ENCODE assay signal across 15 cellular contexts in genomic region chr22:41449321-41449720, GRCh38. TPM values are rescaled to one million over a fixed set of nuclear protein-coding genes. Genes with fewer than 3 reads are reported as not detected.
DNase-seq lines count a peak whose midpoint lies in the region; ATAC-seq, FAIRE-seq and TF ChIP-seq lines count a peak whose summit lies in the region.
"Had no signal": no experiment of that assay in that cellular context is flagged by ENCODE, and none has a peak within 500 bp of the region (broad histone marks: within the 10 kb centered on the region; RNA-seq: fewer than 3 reads in every experiment).

No MANE protein-coding gene starts in this region.

- H4K20me1 ChIP-seq in neural cell (ENCODE audit: insufficient read depth) = no peaks in the 10 kb centered on the region

- H2AFZ ChIP-seq in neural cell (ENCODE audit: low read depth, low read length) = peak overlapping the region; percentile 58

- H3K9ac ChIP-seq in neural cell (ENCODE audit: low read length) = peak overlapping the region; percentile 62

- TF ChIP-seq CTCF in HL-60 (IDR thresholded peaks at IDR 0.05; ENCODE audit: insufficient read depth, low read length) (no peak), neural cell (IDR thresholded peaks at IDR 0.05; ENCODE audit: poor library complexity, severe bottlenecking) (no peak)

- no peak for FAIRE-seq in GM12891 (lab: Jason Lieb, UNC)
- FAIRE-seq: H54 had no signal

- DNase-seq in CD1c-positive myeloid dendritic cell (ENCODE audit: extremely low spot score) (peak; percentile 26), HL-60 (ENCODE audit: low read depth in 1 of 2, low spot score in 1 of 2) (peak in 1 of 2 experiments; percentile 30), cerebellar cortex (ENCODE audit: low spot score) (peak; percentile 55), GM12891 (ENCODE audit: insufficient read length, low spot score) (no peak), NCI-H2081 treated with DMSO at 0.1 percent for 48 hours (lab: John Stamatoyannopoulos, UW) (no peak)
- DNase-seq: body of pancreas; DMS79 treated with DMSO at 0.1 percent for 48 hours; NCI-H1436 treated with DMSO at 0.1 percent for 48 hours; SIG-M5; stimulated activated CD4-positive, alpha-beta T cell treated with anti-CD3 and anti-CD28 coated beads, Interleukin-4, amount 100 ng/mL, for 4 hours had no signal

- H3K9me2 ChIP-seq in neural cell (ENCODE audit: insufficient read depth, low read length) = no peaks in the 10 kb centered on the region

- H3K27me3 ChIP-seq in HL-60 (ENCODE audit: insufficient read depth, poor library complexity, severe bottlenecking) (no peaks in the 10 kb centered on the region), neural cell (ENCODE audit: insufficient read depth, low read depth, low read length) (no peaks in the 10 kb centered on the region)
- H3K27me3 ChIP-seq: body of pancreas, gastroesophageal sphincter had no signal

- H3K27ac ChIP-seq in HL-60 (replicated peaks) (peak overlapping the region; percentile 17; the same call in 1 of the 2 replicates), neural cell (ENCODE audit: low read length) (peak overlapping the region; percentile 95)

- H3K9me3 ChIP-seq in neural cell (ENCODE audit: low read length) = no peaks in the 10 kb centered on the region
- H3K9me3 ChIP-seq: body of pancreas, gastroesophageal sphincter had no signal

- H3K4me3 ChIP-seq in HL-60 (replicated peaks; ENCODE audit: insufficient read depth, low read length) = no peak overlapping the region
- peak overlapping the region; percentile 100 for H3K4me3 ChIP-seq in neural cell (ENCODE audit: low read length)
- H3K4me3 ChIP-seq: body of pancreas had no signal

- TF ChIP-seq RAD21 in neural cell (conservative IDR thresholded peaks at IDR 0.05) = no peak

- TF ChIP-seq POLR2A in GM12891 (IDR thresholded peaks at IDR 0.05; ENCODE audit: low read depth, low read length) = no peak

- no peak for TF ChIP-seq EP300 in neural cell (conservative IDR thresholded peaks at IDR 0.05; ENCODE audit: poor library complexity, severe bottlenecking)

- no peak for ATAC-seq in HG03342 (IDR thresholded peaks at IDR 0.05; ENCODE audit: unreplicated experiment)
- ATAC-seq in HG03439 (IDR thresholded peaks at IDR 0.05; ENCODE audit: unreplicated experiment) = no peak
- ATAC-seq: body of pancreas, gastroesophageal sphincter had no signal

- H3K4me2 ChIP-seq in neural cell (ENCODE audit: low read length) = no peak overlapping the region

- peaks cover 23% of the 10 kb centered on the region for H3K79me2 ChIP-seq in neural cell (replicated peaks; ENCODE audit: insufficient read depth, low read length)

- no peaks in the 10 kb centered on the region for H3K36me3 ChIP-seq in neural cell (ENCODE audit: insufficient read depth, low read length)
- H3K36me3 ChIP-seq: gastroesophageal sphincter had no signal

- no peaks in the 10 kb centered on the region for H3F3A ChIP-seq in neural cell (ENCODE audit: insufficient read depth, low read length, poor library complexity, severe bottlenecking)

TF ChIP-seq in neural cell, 6 proteins besides CTCF, POLR2A, EP300 and RAD21:
- TF ChIP-seq REST (IDR thresholded peaks at IDR 0.05; ENCODE audit: borderline replicate concordance) (no peak), SMC3 (conservative IDR thresholded peaks at IDR 0.05; ENCODE audit: poor library complexity) (no peak), TAF1 (IDR thresholded peaks at IDR 0.05; ENCODE audit: low read depth) (no peak), EZH2 (IDR thresholded peaks at IDR 0.05; ENCODE audit: borderline replicate concordance, insufficient read depth, low read length, poor library complexity, severe bottlenecking) (no peak), POLR2AphosphoS5 (IDR thresholded peaks at IDR 0.05) (no peak), MXI1 (conservative IDR thresholded peaks at IDR 0.05; ENCODE audit: poor library complexity, severe bottlenecking) (no peak)

TF ChIP-seq in GM12891, 5 proteins besides CTCF, POLR2A, EP300 and RAD21:
- TF ChIP-seq POU2F2 (IDR thresholded peaks at IDR 0.05; ENCODE audit: low read depth, low read length) = no peak
- no peak for TF ChIP-seq PAX5 (IDR thresholded peaks at IDR 0.05; ENCODE audit: insufficient read depth, low read length, severe bottlenecking)
- no peak for TF ChIP-seq POLR2AphosphoS5 (IDR thresholded peaks at IDR 0.05; ENCODE audit: low read depth, low read length)
- no peak for TF ChIP-seq TAF1 (IDR thresholded peaks at IDR 0.05; ENCODE audit: low read depth, low read length)
- no peak for TF ChIP-seq SPI1 (IDR thresholded peaks at IDR 0.05; ENCODE audit: low read depth, low read length)

RNA-seq across cellular contexts. Expression of gene TOB2, which starts 2.7 kb away (rescaled TPM):
- polyA plus RNA-seq in neural cell = 8.2 and 9.1 TPM in 2 replicates
- polyA minus RNA-seq in neural cell = 17.4 and 21.2 TPM in 2 replicates
- polyA plus RNA-seq in GM12891 (2012; ENCODE audit: low read depth, missing spikeins) = 10.5 TPM

RNA-seq across cellular contexts. Expression of gene PHF5A, which starts 19.2 kb away (rescaled TPM):
- 148 and 153 TPM in 2 replicates for polyA plus RNA-seq in neural cell
- polyA minus RNA-seq in neural cell = 66.7 and 76.3 TPM in 2 replicates
- polyA plus RNA-seq in GM12891 (2012; ENCODE audit: low read depth, missing spikeins) = 41.2 TPM

RNA-seq across cellular contexts. Expression of gene ACO2, which starts 19.6 kb away (rescaled TPM):
- 72.3 and 88.2 TPM in 2 replicates for polyA plus RNA-seq in neural cell
- 110 TPM in 2 replicates for polyA minus RNA-seq in neural cell
- 86.0 TPM for polyA plus RNA-seq in GM12891 (2012; ENCODE audit: low read depth, missing spikeins)

Comparison
In these comparisons a context has a peak if more than half of its experiments do, and no peak if none do; other contexts are left out.
1. DNase-seq: peak in CD1c-positive myeloid dendritic cell (single experiment) and cerebellar cortex (single experiment); none in GM12891 (single experiment) and NCI-H2081 treated with DMSO at 0.1 percent for 48 hours (single experiment).